26 cellular contexts compared by ENCODE assay signal in the genomic region with DNA sequence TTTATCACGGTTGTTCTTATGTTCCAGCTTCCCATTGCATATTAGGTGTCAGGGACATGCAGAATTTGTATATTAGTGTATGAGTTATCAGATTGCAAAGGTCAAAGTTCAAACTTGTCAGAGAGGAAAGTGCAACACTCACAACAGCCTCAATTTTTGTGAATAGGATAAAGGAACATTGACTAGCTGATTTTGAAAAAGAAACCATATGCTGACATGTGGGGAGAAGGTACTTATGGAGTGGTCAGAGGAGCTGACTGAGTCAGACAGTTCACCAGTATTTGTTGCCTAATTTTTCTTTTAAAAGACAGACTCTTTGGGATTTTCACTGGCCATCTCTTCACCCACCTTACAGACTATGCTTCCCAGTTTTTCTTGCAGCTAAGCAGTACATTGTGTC.
DNase-seq lines count a peak whose midpoint lies in the region; ATAC-seq, FAIRE-seq and TF ChIP-seq lines count a peak whose summit lies in the region.
"Had no signal": no experiment of that assay in that cellular context is flagged by ENCODE, and none has a peak within 500 bp of the region (broad histone marks: within the 10 kb centered on the region; RNA-seq: fewer than 3 reads in every experiment).

No MANE protein-coding gene starts in this region.

- TF ChIP-seq CTCF in GM23338 (conservative IDR thresholded peaks at IDR 0.05; ENCODE audit: low read depth in 2 of 2): no peak
- no peak for TF ChIP-seq CTCF in HCT116 (IDR thresholded peaks at IDR 0.05 in 2 of 3, conservative IDR thresholded peaks at IDR 0.05 in 1 of 3; ENCODE audit: borderline replicate concordance in 1 of 3, insufficient read depth in 1 of 3, low read depth in 2 of 3, low read length in 2 of 3)

- RAD21 ChIA-PET in HCT116 (lab: Charles Lee; ENCODE audit: low non-redundant PET in 1 of 2, low total read pairs in 2 of 2, uncharacterized antibody in 2 of 2, unreplicated experiment in 2 of 2): no interaction called here

- DNase-seq in GM23338 (ENCODE audit: low spot score): no peak
- DNase-seq in HCT116 (ENCODE audit: low read depth, low spot score): no peak
- peak; percentile 54 for DNase-seq in iris pigment epithelial cell (ENCODE audit: low read depth)
- peak; percentile 50 for DNase-seq in small intestine
- no peak for DNase-seq in NCI-H2227 (lab: John Stamatoyannopoulos, UW; ENCODE audit: unreplicated experiment)
- DNase-seq in NCI-H226: no peak
- DNase-seq: Caco-2; CD8-positive, alpha-beta T cell; DMS153; Karpas-422; NCI-H1092; NCI-H1417 treated with DMSO at 0.1 percent for 48 hours; NCI-H2081 treated with DMSO at 0.1 percent for 48 hours; NCI-H446 treated with DMSO at 0.1 percent for 48 hours; NCI-H526; NCI-H82; NK-92 treated with Interleukin-12 subunit alpha and Interleukin-12 subunit beta, amount 100 ng/mL, for 24 hours; PC-9; SJCRH30 had no signal

- 11 to 58% (median 29%) methylated on average over 1 of the region's 1 CpG for WGBS in small intestine, 3 donors

- H3K4me1 Mint-ChIP-seq in GM23338: peaks cover 2% of the 10 kb centered on the region; the same call in 1 of the 3 replicates
- H3K4me1 Mint-ChIP-seq: B cell had no signal

- no peak for TF ChIP-seq POLR2A in HCT116 (IDR thresholded peaks at IDR 0.05; ENCODE audit: borderline replicate concordance, extremely low read depth, insufficient read depth, insufficient read length)

- H3K79me2 ChIP-seq in GM23338 (replicated peaks; ENCODE audit: insufficient read depth) (no peaks in the 10 kb centered on the region), HCT116 (ENCODE audit: insufficient read depth, low read length) (no peaks in the 10 kb centered on the region)

- ATAC-seq in GM23338 (no peak), HCT116 (no peak), HG02840 (IDR thresholded peaks at IDR 0.05; ENCODE audit: low FRiP score, unreplicated experiment) (no peak)
- ATAC-seq: CD8-positive, alpha-beta T cell; Right ventricle myocardium inferior; SK-N-SH treated with all-trans-retinoic acid at 6 μM for 48 hours had no signal

- H3K27me3 Mint-ChIP-seq in GM23338 (ENCODE audit: insufficient read depth, low read depth, poor library complexity): no peaks in the 10 kb centered on the region
- H3K27me3 Mint-ChIP-seq: B cell had no signal

- TF ChIP-seq RAD21 in HCT116 (IDR thresholded peaks at IDR 0.05; ENCODE audit: low read depth): no peak

- H4K20me1 ChIP-seq in GM23338 (replicated peaks; ENCODE audit: insufficient read depth) (no peaks in the 10 kb centered on the region), HCT116 (ENCODE audit: insufficient read depth) (no peaks in the 10 kb centered on the region)

- no peak overlapping the region for H3K4me3 Mint-ChIP-seq in GM23338
- H3K4me3 Mint-ChIP-seq: B cell; CD8-positive, alpha-beta T cell had no signal

- BruUV-seq in HCT116 (replicated peaks; lab: Mats Ljungman, UMichigan): no TSS peak

- POLR2A ChIA-PET in HCT116 (lab: Charles Lee): no interaction called here

- H3K4me2 ChIP-seq in GM23338 (no peak overlapping the region), HCT116 (ENCODE audit: low read length) (no peak overlapping the region)
- H3K4me2 ChIP-seq: PC-9 had no signal

- peaks cover 3% of the 10 kb centered on the region; the same call in 1 of the 2 replicates for H3K9me2 ChIP-seq in GM23338 (ENCODE audit: insufficient read depth)
- H3K9me2 ChIP-seq in HCT116 (ENCODE audit: insufficient read depth): no peaks in the 10 kb centered on the region

- intact Hi-C loops in HCT116 (cut with micrococcal nuclease): no loop called here

- H3K27ac ChIP-seq in GM23338 (ENCODE audit: low read depth) (no peak overlapping the region), HCT116 (ENCODE audit: low read depth, low read length) (no peak overlapping the region), small intestine (ENCODE audit: low read depth in 1 of 2, low read length in 1 of 2) (no peak overlapping the region)
- H3K27ac ChIP-seq: C4-2B, PC-9, SJCRH30 had no signal

- H3K9ac ChIP-seq in HCT116 (ENCODE audit: low read length): no peak overlapping the region

- no peak overlapping the region for H3K4me3 ChIP-seq in GM23338
- no peak overlapping the region for H3K4me3 ChIP-seq in HCT116 (replicated peaks in 1 of 2; ENCODE audit: low read depth in 1 of 2, low read length in 2 of 2)
- no peak overlapping the region for H3K4me3 ChIP-seq in small intestine (ENCODE audit: low read depth in 1 of 2, low read length in 2 of 2)
- H3K4me3 ChIP-seq: HAP-1, PC-9, SJCRH30 had no signal

- H3F3A ChIP-seq in GM23338 (replicated peaks; ENCODE audit: low read depth): no peaks in the 10 kb centered on the region

- H3K27me3 ChIP-seq in GM23338 (ENCODE audit: insufficient read depth) (no peaks in the 10 kb centered on the region), HCT116 (ENCODE audit: insufficient read depth, low read length) (no peaks in the 10 kb centered on the region), small intestine (ENCODE audit: control insufficient read depth in 2 of 2, insufficient read depth in 2 of 2, low read length in 2 of 2) (no peaks in the 10 kb centered on the region)
- H3K27me3 ChIP-seq: SJCRH30 had no signal

- H3K4me1 ChIP-seq in GM23338 (ENCODE audit: insufficient read depth) (no peaks in the 10 kb centered on the region), HCT116 (ENCODE audit: control insufficient read depth in 1 of 2, insufficient read depth in 2 of 2, low read length in 2 of 2) (peaks cover 0 to 13% of the 10 kb centered on the region in 2 experiments; a peak in 1 of 4 replicates), small intestine (ENCODE audit: control insufficient read depth in 2 of 2, insufficient read depth in 1 of 2, low read depth in 1 of 2, low read length in 1 of 2) (no peaks in the 10 kb centered on the region)
- H3K4me1 ChIP-seq: Caco-2, HAP-1, SJCRH30 had no signal

- no peak overlapping the region for H3K27ac Mint-ChIP-seq in GM23338
- H3K27ac Mint-ChIP-seq: B cell; CD8-positive, alpha-beta T cell had no signal

- H3K9me3 Mint-ChIP-seq in GM23338: no peaks in the 10 kb centered on the region
- H3K9me3 Mint-ChIP-seq: CD8-positive, alpha-beta T cell had no signal

- peak overlapping the region; percentile 33; the same call in 1 of the 2 replicates for H2AFZ ChIP-seq in GM23338
- H2AFZ ChIP-seq in HCT116 (ENCODE audit: low read depth, low read length, poor library complexity, severe bottlenecking): peak overlapping the region; percentile 38
- H2AFZ ChIP-seq: PC-9 had no signal

- H3K36me3 ChIP-seq in GM23338 (ENCODE audit: insufficient read depth) (no peaks in the 10 kb centered on the region), HCT116 (ENCODE audit: control insufficient read depth in 1 of 2, insufficient read depth in 2 of 2, low read length in 2 of 2) (no peaks in the 10 kb centered on the region), small intestine (ENCODE audit: control insufficient read depth in 2 of 2, insufficient read depth in 2 of 2, low read length in 2 of 2) (no peaks in the 10 kb centered on the region)
- H3K36me3 ChIP-seq: HAP-1, SJCRH30 had no signal

- FAIRE-seq in small intestine (lab: Jason Lieb, UNC): no peak
- FAIRE-seq: GM18507 had no signal

- no peaks in the 10 kb centered on the region for H3K9me3 ChIP-seq in HCT116 (ENCODE audit: control insufficient read depth in 1 of 2, insufficient read depth in 1 of 2, low read depth in 1 of 2, low read length in 2 of 2)
- no peaks in the 10 kb centered on the region for H3K9me3 ChIP-seq in small intestine (ENCODE audit: control insufficient read depth, low read depth)
- H3K9me3 ChIP-seq: Caco-2, HAP-1, SJCRH30 had no signal

- CTCF ChIA-PET in HCT116 (lab: Charles Lee): no interaction called here

- no peaks in the 10 kb centered on the region for H3K36me3 Mint-ChIP-seq in GM23338 (ENCODE audit: low read depth)
- H3K36me3 Mint-ChIP-seq: CD8-positive, alpha-beta T cell had no signal

TF ChIP-seq in GM23338, 12 proteins besides CTCF, POLR2A, EP300 and RAD21 (continues in another document):
- TF ChIP-seq JUNB (IDR thresholded peaks at IDR 0.05; ENCODE audit: unreplicated experiment) (no peak), EZH2 (IDR thresholded peaks at IDR 0.05; ENCODE audit: low read depth, unreplicated experiment) (no peak), ZNF331 (CRISPR knock-in tag; IDR thresholded peaks at IDR 0.05; ENCODE audit: low read depth) (no peak), NANOG (IDR thresholded peaks at IDR 0.05; ENCODE audit: borderline replicate concordance) (no peak), STAT1 (IDR thresholded peaks at IDR 0.05; ENCODE audit: unreplicated experiment) (no peak)
- TF ChIP-seq, protein P1, sequence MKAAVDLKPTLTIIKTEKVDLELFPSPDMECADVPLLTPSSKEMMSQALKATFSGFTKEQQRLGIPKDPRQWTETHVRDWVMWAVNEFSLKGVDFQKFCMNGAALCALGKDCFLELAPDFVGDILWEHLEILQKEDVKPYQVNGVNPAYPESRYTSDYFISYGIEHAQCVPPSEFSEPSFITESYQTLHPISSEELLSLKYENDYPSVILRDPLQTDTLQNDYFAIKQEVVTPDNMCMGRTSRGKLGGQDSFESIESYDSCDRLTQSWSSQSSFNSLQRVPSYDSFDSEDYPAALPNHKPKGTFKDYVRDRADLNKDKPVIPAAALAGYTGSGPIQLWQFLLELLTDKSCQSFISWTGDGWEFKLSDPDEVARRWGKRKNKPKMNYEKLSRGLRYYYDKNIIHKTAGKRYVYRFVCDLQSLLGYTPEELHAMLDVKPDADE (IDR thresholded peaks at IDR 0.05): no peak

TF ChIP-seq in HCT116, 20 proteins besides CTCF, POLR2A, EP300 and RAD21 (continues in another document):
- TF ChIP-seq ZNF274 (IDR thresholded peaks at IDR 0.05; ENCODE audit: low read depth, low read length): no peak
- no peak for TF ChIP-seq EZH2 (IDR thresholded peaks at IDR 0.05)
- no peak for TF ChIP-seq EGR1 (IDR thresholded peaks at IDR 0.05; ENCODE audit: low read depth)
- TF ChIP-seq POLR2AphosphoS5 (IDR thresholded peaks at IDR 0.05; ENCODE audit: low read depth, low read length): no peak
- TF ChIP-seq FOSL1 (IDR thresholded peaks at IDR 0.05; ENCODE audit: low read depth): no peak
- no peak for TF ChIP-seq EZH2phosphoT487 (IDR thresholded peaks at IDR 0.05; ENCODE audit: borderline replicate concordance)

Comparison
In these comparisons a context has a peak if more than half of its experiments do, and no peak if none do; other contexts are left out.
1. DNase-seq: peak in iris pigment epithelial cell (single experiment) and small intestine (single experiment); none in GM23338 (single experiment), HCT116 (single experiment), NCI-H2227 (single experiment) and NCI-H226 (single experiment).